Comparison of ENCODE assay signal across 13 cellular contexts in the genomic region with DNA sequence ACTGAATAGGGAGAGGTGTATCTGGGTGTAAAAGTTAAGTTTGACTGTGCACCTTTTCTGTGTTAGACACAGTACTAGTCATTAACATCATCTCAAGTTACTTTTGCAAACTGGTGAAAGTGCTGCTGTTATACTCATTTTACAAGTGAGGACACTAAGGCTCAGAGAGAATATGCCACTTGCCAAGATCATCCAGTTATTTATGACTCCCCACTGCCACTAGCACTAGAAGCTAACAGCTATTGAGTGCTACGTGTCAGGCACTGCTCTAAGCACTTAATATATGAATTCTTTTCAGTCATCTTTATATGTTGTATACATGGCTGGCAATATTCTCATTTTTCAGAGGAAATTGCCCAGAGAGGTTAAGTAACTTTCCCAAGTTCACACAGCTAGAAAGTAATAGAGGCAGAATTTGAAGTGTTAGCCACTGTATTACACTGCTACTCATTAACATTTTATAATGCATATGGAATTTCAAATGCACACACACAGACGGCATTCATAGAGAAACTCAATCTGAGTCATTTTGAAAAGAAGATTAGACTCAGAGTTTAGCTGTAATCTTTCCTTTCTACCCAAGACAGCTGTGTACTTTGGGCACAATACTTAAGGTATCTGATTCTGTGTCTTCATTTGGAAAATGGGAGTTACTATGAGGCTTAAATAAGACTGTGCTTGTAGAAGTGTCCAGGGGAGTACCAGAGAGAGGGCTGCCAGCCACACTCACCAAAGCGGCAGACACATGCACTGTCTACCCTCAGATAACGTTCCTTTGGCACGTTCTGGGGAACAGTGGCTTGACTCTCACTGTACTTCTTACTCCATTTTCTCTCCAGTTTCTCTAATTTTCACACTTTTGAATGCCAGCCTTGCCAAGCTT. TPM values are rescaled to one million over a fixed set of nuclear protein-coding genes. Genes with fewer than 3 reads are reported as not detected.
DNase-seq lines count a peak whose midpoint lies in the region; ATAC-seq, FAIRE-seq and TF ChIP-seq lines count a peak whose summit lies in the region.
"Had no signal": no experiment of that assay in that cellular context is flagged by ENCODE, and none has a peak within 500 bp of the region (broad histone marks: within the 10 kb centered on the region; RNA-seq: fewer than 3 reads in every experiment).

No MANE protein-coding gene starts in this region.

- H3K27me3 ChIP-seq in astrocyte (ENCODE audit: insufficient read depth, low read length) (peaks cover 23% of the 10 kb centered on the region), hepatocyte (no peaks in the 10 kb centered on the region)
- no peaks in the 10 kb centered on the region for H3K27me3 ChIP-seq in CD8-positive, alpha-beta memory T cell (ENCODE audit: insufficient read depth, low read length, poor library complexity, severe bottlenecking)
- H3K27me3 ChIP-seq: upper lobe of left lung had no signal

- POLR2A ChIA-PET in CD8-positive, alpha-beta memory T cell (lab: Charles Lee), result no interaction called here

- no peak for FAIRE-seq in astrocyte (lab: Jason Lieb, UNC)
- FAIRE-seq: A549 had no signal

- H3K4me3 Mint-ChIP-seq in activated T-cell treated with anti-CD3 and anti-CD28 coated beads, Interleukin-2, amount 50 U/mL, for 4 hours, result no peak overlapping the region
- no peak overlapping the region for H3K4me3 Mint-ChIP-seq in astrocyte (ENCODE audit: unreplicated experiment)
- no peak overlapping the region for H3K4me3 Mint-ChIP-seq in CD8-positive, alpha-beta memory T cell

- H3K27me3 Mint-ChIP-seq in activated T-cell treated with anti-CD3 and anti-CD28 coated beads, Interleukin-2, amount 50 U/mL, for 4 hours (ENCODE audit: low read depth), result peaks cover 23% of the 10 kb centered on the region
- H3K27me3 Mint-ChIP-seq in astrocyte (ENCODE audit: low read depth, unreplicated experiment), result peaks cover 10% of the 10 kb centered on the region
- H3K27me3 Mint-ChIP-seq in CD8-positive, alpha-beta memory T cell, result peaks cover 5 to 23% of the 10 kb centered on the region in 2 donors

- H2AFZ ChIP-seq in astrocyte (ENCODE audit: low read depth, low read length), result no peak overlapping the region
- no peak overlapping the region for H2AFZ ChIP-seq in hepatocyte

- H3K79me2 ChIP-seq in astrocyte (ENCODE audit: insufficient read depth, low read length), result no peaks in the 10 kb centered on the region
- H3K79me2 ChIP-seq in hepatocyte, result peaks cover 12% of the 10 kb centered on the region

- no peaks in the 10 kb centered on the region for H3K36me3 ChIP-seq in astrocyte (ENCODE audit: insufficient read depth, low read length)
- H3K36me3 ChIP-seq in hepatocyte (replicated peaks; ENCODE audit: insufficient read depth, low read depth), result no peaks in the 10 kb centered on the region
- H3K36me3 ChIP-seq in CD8-positive, alpha-beta memory T cell (ENCODE audit: insufficient read depth, low read length), result no peaks in the 10 kb centered on the region
- H3K36me3 ChIP-seq: upper lobe of left lung had no signal

- H4K20me1 ChIP-seq in astrocyte (ENCODE audit: insufficient read depth, low read length) (no peaks in the 10 kb centered on the region), hepatocyte (ENCODE audit: insufficient read depth, poor library complexity, severe bottlenecking) (no peaks in the 10 kb centered on the region)

- no peaks in the 10 kb centered on the region for H3K36me3 Mint-ChIP-seq in activated T-cell treated with anti-CD3 and anti-CD28 coated beads, Interleukin-2, amount 50 U/mL, for 4 hours (ENCODE audit: insufficient read depth)
- H3K36me3 Mint-ChIP-seq in astrocyte (ENCODE audit: low read depth, unreplicated experiment), result no peaks in the 10 kb centered on the region
- no peaks in the 10 kb centered on the region for H3K36me3 Mint-ChIP-seq in CD8-positive, alpha-beta memory T cell

- H3K27ac ChIP-seq in astrocyte (ENCODE audit: low read depth, low read length) (no peak overlapping the region), hepatocyte (peak overlapping the region; percentile 88), skin epidermis (peak overlapping the region in 13 of 21 experiments; percentile 7 to 86 (median 68))
- H3K27ac ChIP-seq in CD8-positive, alpha-beta memory T cell (ENCODE audit: low read depth, low read length), result no peak overlapping the region
- H3K27ac ChIP-seq: A549 had no signal

- no peak for DNase-seq in activated T-cell treated with anti-CD3 and anti-CD28 coated beads, Interleukin-2, amount 50 U/mL, for 4 hours
- DNase-seq in activated T-cell treated with anti-CD3 and anti-CD28 coated beads, Interleukin-2, amount 50 U/mL, for 1 hour, result no peak
- DNase-seq in astrocyte (ENCODE audit: low read depth) (peak; percentile 18), hepatocyte (ENCODE audit: low spot score) (no peak), NCI-H446 (lab: John Stamatoyannopoulos, UW) (no peak)
- no peak for DNase-seq in CD8-positive, alpha-beta memory T cell
- DNase-seq in stimulated activated CD4-positive, alpha-beta T cell treated with anti-CD3 and anti-CD28 coated beads, Interleukin-4, amount 100 ng/mL, for 1 hour, result no peak
- DNase-seq: dorsolateral prefrontal cortex; stimulated activated CD4-positive, alpha-beta T cell treated with anti-CD3 and anti-CD28 coated beads, Interleukin-2, amount 100 ng/mL, for 24 hours; upper lobe of left lung had no signal

- H3K27ac Mint-ChIP-seq in astrocyte (ENCODE audit: unreplicated experiment), result no peak overlapping the region
- no peak overlapping the region for H3K27ac Mint-ChIP-seq in CD8-positive, alpha-beta memory T cell

- ATAC-seq in activated T-cell treated with anti-CD3 and anti-CD28 coated beads, Interleukin-2, amount 50 U/mL, for 4 hours, result peak; percentile 46
- ATAC-seq: A549 had no signal

- 59% methylated on average over 5 of the region's 5 CpGs for WGBS in hepatocyte (ENCODE audit: low lambda C conversion rate, missing lambda C conversion rate)

- TF ChIP-seq CTCF in astrocyte (IDR thresholded peaks at IDR 0.05; ENCODE audit: insufficient read depth, low read depth, low read length) (no peak), hepatocyte (IDR thresholded peaks at IDR 0.05; ENCODE audit: poor library complexity) (no peak)

- H3K9me3 ChIP-seq in astrocyte (ENCODE audit: insufficient read depth, low read depth, low read length) (no peaks in the 10 kb centered on the region), hepatocyte (ENCODE audit: low read depth) (no peaks in the 10 kb centered on the region)
- no peaks in the 10 kb centered on the region for H3K9me3 ChIP-seq in CD8-positive, alpha-beta memory T cell (ENCODE audit: low read length)
- H3K9me3 ChIP-seq: A549, upper lobe of left lung had no signal

- H3K4me2 ChIP-seq in astrocyte (ENCODE audit: low read length) (no peak overlapping the region), hepatocyte (peak overlapping the region; percentile 84)
- H3K4me2 ChIP-seq: A549 had no signal

- H3K4me3 ChIP-seq in astrocyte (ENCODE audit: insufficient read depth, low read depth, low read length), result no peak overlapping the region
- no peak overlapping the region for H3K4me3 ChIP-seq in hepatocyte
- H3K4me3 ChIP-seq in skin epidermis, result peak overlapping the region in 2 of 7 experiments; percentile 8 to 29
- H3K4me3 ChIP-seq in CD8-positive, alpha-beta memory T cell (ENCODE audit: low read length), result no peak overlapping the region
- H3K4me3 ChIP-seq: A549, upper lobe of left lung had no signal

- H3K9me3 Mint-ChIP-seq in activated T-cell treated with anti-CD3 and anti-CD28 coated beads, Interleukin-2, amount 50 U/mL, for 4 hours, result no peaks in the 10 kb centered on the region
- H3K9me3 Mint-ChIP-seq in astrocyte (ENCODE audit: unreplicated experiment), result peaks cover 1% of the 10 kb centered on the region
- H3K9me3 Mint-ChIP-seq in CD8-positive, alpha-beta memory T cell, result no peaks in the 10 kb centered on the region

- H3K9me2 ChIP-seq in hepatocyte (replicated peaks; ENCODE audit: insufficient read depth), result no peaks in the 10 kb centered on the region

- CTCF ChIA-PET in CD8-positive, alpha-beta memory T cell (lab: Charles Lee), result interaction anchor here (1.4 kb wide), 1 partner anchor 8 kb away, joined by 3 read pairs; no protein-coding TSS in a partner anchor

- H3K4me1 Mint-ChIP-seq in activated T-cell treated with anti-CD3 and anti-CD28 coated beads, Interleukin-2, amount 50 U/mL, for 4 hours (ENCODE audit: low read depth), result no peaks in the 10 kb centered on the region
- peaks cover 19% of the 10 kb centered on the region for H3K4me1 Mint-ChIP-seq in astrocyte (ENCODE audit: low read depth, unreplicated experiment)
- H3K4me1 Mint-ChIP-seq in CD8-positive, alpha-beta memory T cell, result peaks cover 0 to 3% (median 3%) of the 10 kb centered on the region in 3 donors

- no peak overlapping the region for H3K9ac ChIP-seq in astrocyte (ENCODE audit: low read length)

- H3K4me1 ChIP-seq in astrocyte (ENCODE audit: insufficient read depth, low read length) (peaks cover 4% of the 10 kb centered on the region), hepatocyte (ENCODE audit: insufficient read depth) (peaks cover 36% of the 10 kb centered on the region)
- H3K4me1 ChIP-seq in CD8-positive, alpha-beta memory T cell (ENCODE audit: insufficient read depth, low read length), result no peaks in the 10 kb centered on the region
- H3K4me1 ChIP-seq: A549 had no signal

RNA-seq across cellular contexts. Expression of a gene that starts 1.3 kb away (rescaled TPM):
- under 1 TPM in 2 of 3 donors, not detected in 1; 0.13 to 0.35 TPM for total RNA-seq in activated T-cell treated with anti-CD3 and anti-CD28 coated beads, Interleukin-2, amount 50 U/mL, for 4 hours
- total RNA-seq in astrocyte (0.62 and 0.79 TPM in 2 replicates), hepatocyte (25.1 and 29.0 TPM in 2 replicates)
- polyA plus RNA-seq in hepatocyte, result 18.1 and 23.3 TPM in 2 replicates
- total RNA-seq in CD8-positive, alpha-beta memory T cell, result not detected
- not detected for polyA plus RNA-seq in CD8-positive, alpha-beta memory T cell
- total RNA-seq: G401 had no signal

Comparison
In these comparisons a context has a peak if more than half of its experiments do, and no peak if none do; other contexts are left out.
1. H3K27ac ChIP-seq: peak in hepatocyte (single experiment) and skin epidermis (13 of 21); none in astrocyte (single experiment) and CD8-positive, alpha-beta memory T cell (single experiment).
2. RNA of a gene that starts 1.3 kb away (total RNA-seq): 25.1 to 29.0 TPM in hepatocyte; 0.62 to 0.79 TPM in astrocyte, 0.13 to 0.35 TPM in activated T-cell treated with anti-CD3 and anti-CD28 coated beads, Interleukin-2, amount 50 U/mL, for 4 hours and not detected in CD8-positive, alpha-beta memory T cell; every median in the first group is over 10 times any median in the second.